ENCODE assay signal across 8 cellular contexts in genomic region chr6:32255212-32256153, GRCh38. TPM values are rescaled to one million over a fixed set of nuclear protein-coding genes. Genes with fewer than 3 reads are reported as not detected.
DNase-seq lines count a peak whose midpoint lies in the region; ATAC-seq and TF ChIP-seq lines count a peak whose summit lies in the region.

No MANE protein-coding gene starts in this region.

- DNase-seq in CD14-positive monocyte (ENCODE audit: low spot score) = peak; percentile 64
- peak; percentile 86 for DNase-seq in H7
- peak; percentile 89 to 90 for DNase-seq in SJSA1 (ENCODE audit: low read depth in 1 of 2, low spot score in 2 of 2)
- peak; percentile 68 to 79 for DNase-seq in activated naive CD4-positive, alpha-beta T cell treated with anti-CD3 and anti-CD28 coated beads, Interleukin-2, amount 50 U/mL, for 72 hours (ENCODE audit: low spot score in 2 of 2)
- DNase-seq in head of caudate nucleus = peak; percentile 43 to 91 (median 75)
- DNase-seq in ovary = peak; percentile 77 to 86 (median 81)

- TF ChIP-seq CTCF in CD14-positive monocyte (IDR thresholded peaks at IDR 0.05) (peak; percentile 71), ovary (IDR thresholded peaks at IDR 0.05) (peak; percentile 51 to 65 (median 64))

- ATAC-seq in activated naive CD4-positive, alpha-beta T cell treated with anti-CD3 and anti-CD28 coated beads, Interleukin-2, amount 50 U/mL, for 72 hours = peak; percentile 93 to 94
- no peak for ATAC-seq in GM19351 (IDR thresholded peaks at IDR 0.05; ENCODE audit: unreplicated experiment)

- H3K9me3 Mint-ChIP-seq in CD14-positive monocyte = peaks cover 0 to 3% (median 0%) of the 10 kb centered on the region in 7 donors
- H3K9me3 Mint-ChIP-seq in activated naive CD4-positive, alpha-beta T cell treated with anti-CD3 and anti-CD28 coated beads, Interleukin-2, amount 50 U/mL, for 72 hours = peaks cover 0 to 6% of the 10 kb centered on the region in 2 donors

- intact Hi-C loops in CD14-positive monocyte (cut with micrococcal nuclease) (no loop called here), head of caudate nucleus (cut with DNase I) (no loop called here), ovary (cut with DNase I) (no loop called here)

- peak overlapping the region; percentile 89 for H3K27ac ChIP-seq in SJSA1
- peak overlapping the region; percentile 74 to 87 for H3K27ac ChIP-seq in ovary
- H3K27ac ChIP-seq in temporal lobe (ENCODE audit: low read depth, low read length) = peak overlapping the region; percentile 7

- 6 to 10% (median 6%) methylated on average over 30 of the region's 30 CpGs for WGBS in ovary, 3 donors

- H3K9me3 ChIP-seq in SJSA1 (replicated peaks) (no peaks in the 10 kb centered on the region), ovary (no peaks in the 10 kb centered on the region)

- TF ChIP-seq EP300 in ovary (IDR thresholded peaks at IDR 0.05) = no peak

- peaks cover 2 to 11% (median 6%) of the 10 kb centered on the region in 3 donors for H3K27me3 Mint-ChIP-seq in CD14-positive monocyte (ENCODE audit: low read depth in 3 of 3)

- H3K4me1 ChIP-seq in SJSA1 (replicated peaks) = peaks cover 15% of the 10 kb centered on the region
- peaks cover 1% of the 10 kb centered on the region for H3K4me1 ChIP-seq in ovary (ENCODE audit: insufficient read depth)

- H3K4me3 ChIP-seq in H7 (ENCODE audit: insufficient read depth, low read depth, low read length) (peak overlapping the region; percentile 47), SJSA1 (no peak overlapping the region), ovary (peak overlapping the region; percentile 40)

- no peaks in the 10 kb centered on the region for H3K36me3 Mint-ChIP-seq in CD14-positive monocyte
- H3K36me3 Mint-ChIP-seq in activated naive CD4-positive, alpha-beta T cell treated with anti-CD3 and anti-CD28 coated beads, Interleukin-2, amount 50 U/mL, for 72 hours = peaks cover 0 to 6% of the 10 kb centered on the region in 2 donors

- no peaks in the 10 kb centered on the region for H3K36me3 ChIP-seq in H7 (replicated peaks; ENCODE audit: control insufficient read depth, insufficient read depth, low read length)
- H3K36me3 ChIP-seq in SJSA1 = no peaks in the 10 kb centered on the region
- no peaks in the 10 kb centered on the region for H3K36me3 ChIP-seq in ovary

- H3K27me3 ChIP-seq in H7 (ENCODE audit: control insufficient read depth, insufficient read depth, low read length) = no peaks in the 10 kb centered on the region
- H3K27me3 ChIP-seq in SJSA1 (replicated peaks) = no peaks in the 10 kb centered on the region
- H3K27me3 ChIP-seq in ovary = no peaks in the 10 kb centered on the region

- peak overlapping the region in 6 of 7 donors; percentile 47 to 83 (median 70) for H3K27ac Mint-ChIP-seq in CD14-positive monocyte
- H3K27ac Mint-ChIP-seq in activated naive CD4-positive, alpha-beta T cell treated with anti-CD3 and anti-CD28 coated beads, Interleukin-2, amount 50 U/mL, for 72 hours = peak overlapping the region; percentile 25 to 75

- peaks cover 19% of the 10 kb centered on the region for H3K4me1 Mint-ChIP-seq in CD14-positive monocyte

- peak overlapping the region; percentile 64 to 90 for H3K4me3 Mint-ChIP-seq in CD14-positive monocyte

- no peak for TF ChIP-seq POLR2A in ovary (IDR thresholded peaks at IDR 0.05)

RNA-seq across cellular contexts. Expression of gene NOTCH4, which starts 31.6 kb away (rescaled TPM):
- polyA plus RNA-seq in CD14-positive monocyte (1 to 10 TPM; 5.2 to 8.1 TPM), ovary (10 to 100 TPM; 12.4 to 21.2 TPM)
- total RNA-seq in H7 (2014; rRNA removed; shearing (Covaris generic)) = 0.96 and 1.6 TPM in 2 replicates
- total RNA-seq in SJSA1 (2014; rRNA removed; shearing (Covaris generic)) = 1.6 and 2.0 TPM in 2 replicates
- under 1 TPM; 0.64 to 0.70 TPM for total RNA-seq in activated naive CD4-positive, alpha-beta T cell treated with anti-CD3 and anti-CD28 coated beads, Interleukin-2, amount 50 U/mL, for 72 hours
- total RNA-seq in ovary (10 to 100 TPM in 4 of 7 donors, 1 to 10 TPM in 3; 7.2 to 19.1 (median 10.7) TPM), temporal lobe (4.4 TPM)

Comparison
In these comparisons a context has a peak if more than half of its experiments do, and no peak if none do; other contexts are left out.
1. H3K27ac ChIP-seq: peak in every context shown above with its lines; median percentile 89 in SJSA1; 80 in ovary; 7 in temporal lobe.